1 cellular context compared by ENCODE assay signal in genomic region chr1:248871837-248872401, GRCh38.
TF ChIP-seq lines count a peak whose summit lies in the region.

No MANE protein-coding gene starts in this region.

TF ChIP-seq in GM12878, 131 proteins besides CTCF, POLR2A, EP300 and RAD21:
- TF ChIP-seq YY1 (IDR thresholded peaks at IDR 0.05; ENCODE audit: low read depth, low read length) (no peak), CHD1 (IDR thresholded peaks at IDR 0.05; ENCODE audit: low read depth, low read length) (no peak), SP1 (IDR thresholded peaks at IDR 0.05; ENCODE audit: low read depth, low read length) (no peak), ZNF24 (IDR thresholded peaks at IDR 0.05) (no peak), SMARCA5 (IDR thresholded peaks at IDR 0.05) (no peak), GATAD2B (conservative IDR thresholded peaks at IDR 0.05; ENCODE audit: low read depth) (no peak), JUNB (IDR thresholded peaks at IDR 0.05) (no peak), YBX1 (IDR thresholded peaks at IDR 0.05) (no peak), HSF1 (IDR thresholded peaks at IDR 0.05; ENCODE audit: low read depth, low read length) (no peak), BHLHE40 (IDR thresholded peaks at IDR 0.05; ENCODE audit: borderline replicate concordance in 1 of 2, low read depth in 2 of 2, low read length in 1 of 2) (no peak), TCF3 (IDR thresholded peaks at IDR 0.05; ENCODE audit: borderline replicate concordance, insufficient read depth, low read depth, low read length) (no peak), RB1 (IDR thresholded peaks at IDR 0.05; ENCODE audit: borderline replicate concordance) (no peak)
- TF ChIP-seq, protein P1, sequence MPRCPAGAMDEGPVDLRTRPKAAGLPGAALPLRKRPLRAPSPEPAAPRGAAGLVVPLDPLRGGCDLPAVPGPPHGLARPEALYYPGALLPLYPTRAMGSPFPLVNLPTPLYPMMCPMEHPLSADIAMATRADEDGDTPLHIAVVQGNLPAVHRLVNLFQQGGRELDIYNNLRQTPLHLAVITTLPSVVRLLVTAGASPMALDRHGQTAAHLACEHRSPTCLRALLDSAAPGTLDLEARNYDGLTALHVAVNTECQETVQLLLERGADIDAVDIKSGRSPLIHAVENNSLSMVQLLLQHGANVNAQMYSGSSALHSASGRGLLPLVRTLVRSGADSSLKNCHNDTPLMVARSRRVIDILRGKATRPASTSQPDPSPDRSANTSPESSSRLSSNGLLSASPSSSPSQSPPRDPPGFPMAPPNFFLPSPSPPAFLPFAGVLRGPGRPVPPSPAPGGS (IDR thresholded peaks at IDR 0.05; ENCODE audit: borderline replicate concordance, insufficient read depth, low read depth, low read length, poor library complexity, severe bottlenecking), result no peak
- TF ChIP-seq, protein P2, sequence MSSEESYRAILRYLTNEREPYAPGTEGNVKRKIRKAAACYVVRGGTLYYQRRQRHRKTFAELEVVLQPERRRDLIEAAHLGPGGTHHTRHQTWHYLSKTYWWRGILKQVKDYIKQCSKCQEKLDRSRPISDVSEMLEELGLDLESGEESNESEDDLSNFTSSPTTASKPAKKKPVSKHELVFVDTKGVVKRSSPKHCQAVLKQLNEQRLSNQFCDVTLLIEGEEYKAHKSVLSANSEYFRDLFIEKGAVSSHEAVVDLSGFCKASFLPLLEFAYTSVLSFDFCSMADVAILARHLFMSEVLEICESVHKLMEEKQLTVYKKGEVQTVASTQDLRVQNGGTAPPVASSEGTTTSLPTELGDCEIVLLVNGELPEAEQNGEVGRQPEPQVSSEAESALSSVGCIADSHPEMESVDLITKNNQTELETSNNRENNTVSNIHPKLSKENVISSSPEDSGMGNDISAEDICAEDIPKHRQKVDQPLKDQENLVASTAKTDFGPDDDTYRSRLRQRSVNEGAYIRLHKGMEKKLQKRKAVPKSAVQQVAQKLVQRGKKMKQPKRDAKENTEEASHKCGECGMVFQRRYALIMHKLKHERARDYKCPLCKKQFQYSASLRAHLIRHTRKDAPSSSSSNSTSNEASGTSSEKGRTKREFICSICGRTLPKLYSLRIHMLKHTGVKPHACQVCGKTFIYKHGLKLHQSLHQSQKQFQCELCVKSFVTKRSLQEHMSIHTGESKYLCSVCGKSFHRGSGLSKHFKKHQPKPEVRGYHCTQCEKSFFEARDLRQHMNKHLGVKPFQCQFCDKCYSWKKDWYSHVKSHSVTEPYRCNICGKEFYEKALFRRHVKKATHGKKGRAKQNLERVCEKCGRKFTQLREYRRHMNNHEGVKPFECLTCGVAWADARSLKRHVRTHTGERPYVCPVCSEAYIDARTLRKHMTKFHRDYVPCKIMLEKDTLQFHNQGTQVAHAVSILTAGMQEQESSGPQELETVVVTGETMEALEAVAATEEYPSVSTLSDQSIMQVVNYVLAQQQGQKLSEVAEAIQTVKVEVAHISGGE (CRISPR knock-in tag; IDR thresholded peaks at IDR 0.05), result no peak
- TF ChIP-seq, protein P3, sequence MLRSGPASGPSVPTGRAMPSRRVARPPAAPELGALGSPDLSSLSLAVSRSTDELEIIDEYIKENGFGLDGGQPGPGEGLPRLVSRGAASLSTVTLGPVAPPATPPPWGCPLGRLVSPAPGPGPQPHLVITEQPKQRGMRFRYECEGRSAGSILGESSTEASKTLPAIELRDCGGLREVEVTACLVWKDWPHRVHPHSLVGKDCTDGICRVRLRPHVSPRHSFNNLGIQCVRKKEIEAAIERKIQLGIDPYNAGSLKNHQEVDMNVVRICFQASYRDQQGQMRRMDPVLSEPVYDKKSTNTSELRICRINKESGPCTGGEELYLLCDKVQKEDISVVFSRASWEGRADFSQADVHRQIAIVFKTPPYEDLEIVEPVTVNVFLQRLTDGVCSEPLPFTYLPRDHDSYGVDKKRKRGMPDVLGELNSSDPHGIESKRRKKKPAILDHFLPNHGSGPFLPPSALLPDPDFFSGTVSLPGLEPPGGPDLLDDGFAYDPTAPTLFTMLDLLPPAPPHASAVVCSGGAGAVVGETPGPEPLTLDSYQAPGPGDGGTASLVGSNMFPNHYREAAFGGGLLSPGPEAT (IDR thresholded peaks at IDR 0.05; ENCODE audit: low read depth), result no peak
